ENCODE assay signal across 18 cellular contexts in genomic region chr10:21721000-21721670, GRCh38.
A peak's percentile ranks its signal among the peaks of the same experiment; 100 is the strongest.
DNase-seq lines count a peak whose midpoint lies in the region; ATAC-seq and TF ChIP-seq lines count a peak whose summit lies in the region.
"Had no signal": no experiment of that assay in that cellular context is flagged by ENCODE, and none has a peak within 500 bp of the region (broad histone marks: within the 10 kb centered on the region; RNA-seq: fewer than 3 reads in every experiment).

No MANE protein-coding gene starts in this region.

- peaks cover 4% of the 10 kb centered on the region for H3K36me3 ChIP-seq in SJSA1

- ATAC-seq in HG03175 (IDR thresholded peaks at IDR 0.05; ENCODE audit: unreplicated experiment): no peak

- DNase-seq in AG10803 (ENCODE audit: low read depth): peak; percentile 21
- peak; percentile 55 for DNase-seq in HCEC 1CT
- peak in 1 of 2 experiments; percentile 52 for DNase-seq in SJSA1 (ENCODE audit: low read depth in 1 of 2, low spot score in 2 of 2)
- peak; percentile 17 for DNase-seq in fibroblast of peridontal ligament (ENCODE audit: extremely low read depth)
- DNase-seq in Ammon's horn (ENCODE audit: low spot score): no peak
- no peak for DNase-seq in cardiac septum (ENCODE audit: low spot score)
- DNase-seq in NCI-H2081 (lab: John Stamatoyannopoulos, UW): no peak
- DNase-seq: C1 segment of cervical spinal cord; COR-L47; DMS53; NCI-H1436; NCI-H2081 treated with DMSO at 0.1 percent for 48 hours; NCI-H226; NCI-H526; NK-92 treated with Interleukin-12 subunit alpha and Interleukin-12 subunit beta, amount 100 ng/mL, for 24 hours had no signal

- H3K9me3 ChIP-seq in SJSA1 (replicated peaks): no peaks in the 10 kb centered on the region

- H3K27me3 ChIP-seq in SJSA1 (replicated peaks): no peaks in the 10 kb centered on the region

- intact Hi-C loops in cardiac septum (cut with DNase I): loop anchor here (10.0 kb wide), 1 partner anchor 186 kb away; the partner anchor contains the start of gene MLLT10

- no peak for TF ChIP-seq CTCF in AG10803 (conservative IDR thresholded peaks at IDR 0.05; ENCODE audit: low read length)

- peak overlapping the region; percentile 81 for H3K27ac ChIP-seq in SJSA1
- H3K27ac ChIP-seq: 22Rv1, SK-N-MC had no signal

- no peak overlapping the region for H3K4me3 ChIP-seq in AG10803 (ENCODE audit: low read length)
- no peak overlapping the region for H3K4me3 ChIP-seq in SJSA1
- H3K4me3 ChIP-seq: SK-N-MC had no signal

- H3K4me1 ChIP-seq in SJSA1 (replicated peaks): peaks cover 39% of the 10 kb centered on the region

Comparison
In these comparisons a context has a peak if more than half of its experiments do, and no peak if none do; other contexts are left out.
1. DNase-seq: peak in AG10803 (single experiment), HCEC 1CT (single experiment) and fibroblast of peridontal ligament (single experiment); none in Ammon's horn (single experiment), cardiac septum (single experiment) and NCI-H2081 (0 of 2).